In genomic region chr22:22256133-22256532, GRCh38 we compare ENCODE assay signal across 15 cellular contexts. TPM values are rescaled to one million over a fixed set of nuclear protein-coding genes. Genes with fewer than 3 reads are reported as not detected.
"Had no signal": no experiment of that assay in that cellular context is flagged by ENCODE, and none has a peak within 500 bp of the region (broad histone marks: within the 10 kb centered on the region; RNA-seq: fewer than 3 reads in every experiment).

No MANE protein-coding gene starts in this region.

RNA-seq across cellular contexts. Expression of gene VPREB1, which starts 11.5 kb away (rescaled TPM):
- total RNA-seq: activated B cell treated with CpG ODN at 0.5 μM for 24 hours; activated CD4-positive, alpha-beta memory T cell treated with anti-CD3 and anti-CD28 coated beads for 36 hours; activated CD4-positive, alpha-beta memory T cell treated with anti-CD3 and anti-CD28 coated beads, Interleukin-2, amount 10 ng/mL, durations not matched to agents 7 days and 5 days; activated CD4-positive, alpha-beta T cell treated with anti-CD3 and anti-CD28 coated beads for 36 hours; activated CD4-positive, alpha-beta T cell treated with anti-CD3 and anti-CD28 coated beads, Interleukin-2, amount 10 ng/mL, durations not matched to agents 24 days and 14 days; activated CD4-positive, alpha-beta T cell treated with anti-CD3 and anti-CD28 coated beads, Interleukin-2, amount 10 ng/mL, durations not matched to agents 7 days and 5 days; activated CD8-positive, alpha-beta memory T cell treated with anti-CD3 and anti-CD28 coated beads for 36 hours; activated CD8-positive, alpha-beta memory T cell treated with anti-CD3 and anti-CD28 coated beads, Interleukin-2, amount 10 ng/mL, durations not matched to agents 7 days and 5 days; activated CD8-positive, alpha-beta T cell treated with anti-CD3 and anti-CD28 coated beads for 36 hours; activated CD8-positive, alpha-beta T cell treated with anti-CD3 and anti-CD28 coated beads, Interleukin-2, amount 10 ng/mL, durations not matched to agents 7 days and 5 days; T-cell; T-helper 1 cell treated with Interleukin-12 subunit alpha and Interleukin-12 subunit beta and Interleukin-4 antibody, amounts not matched to agents 30 ng/mL and 1 ng/mL, for 36 hours; T-helper 17 cell; T-helper 2 cell treated with Interferon-gamma antibody and Interleukin-4, amounts not matched to agents 100 ng/mL and 5 ng/mL, for 36 hours; WTC11 had no signal
